Comparison of ENCODE assay signal across 8 cellular contexts in genomic region chr19:18388328-18389094, GRCh38. TPM values are rescaled to one million over a fixed set of nuclear protein-coding genes. Genes with fewer than 3 reads are reported as not detected.
DNase-seq lines count a peak whose midpoint lies in the region; ATAC-seq and TF ChIP-seq lines count a peak whose summit lies in the region.

No MANE protein-coding gene starts in this region.

- H3K27me3 Mint-ChIP-seq in activated naive CD8-positive, alpha-beta T cell treated with anti-CD3 and anti-CD28 coated beads for 36 hours: peaks cover 72% of the 10 kb centered on the region

- 7% methylated on average over 74 of the region's 74 CpGs for WGBS in right cardiac atrium
- 5% methylated on average over 74 of the region's 74 CpGs for WGBS in aorta, 2 donors

- H3K9ac ChIP-seq in Loucy (ENCODE audit: low read depth, low read length, poor library complexity, severe bottlenecking): no peak overlapping the region
- H3K9ac ChIP-seq in rectal smooth muscle tissue (ENCODE audit: low read length): no peak overlapping the region

- intact Hi-C loops in right cardiac atrium (cut with DNase I) (no loop called here), aorta (cut with DNase I) (loop anchor here in 1 of 2 donors (2.0 to 5.0 kb wide), 2 partner anchors 22 to 36 kb away; no protein-coding TSS in a partner anchor)

- H3K9me3 ChIP-seq in Loucy (ENCODE audit: insufficient read depth, low read depth, low read length): no peaks in the 10 kb centered on the region
- H3K9me3 ChIP-seq in right cardiac atrium (ENCODE audit: control insufficient read depth, low read length): no peaks in the 10 kb centered on the region
- H3K9me3 ChIP-seq in aorta (ENCODE audit: control insufficient read depth, low read length): no peaks in the 10 kb centered on the region

- peak overlapping the region; percentile 52 for H3K4me3 Mint-ChIP-seq in activated naive CD8-positive, alpha-beta T cell treated with anti-CD3 and anti-CD28 coated beads for 36 hours

- H3K9me3 Mint-ChIP-seq in activated naive CD8-positive, alpha-beta T cell treated with anti-CD3 and anti-CD28 coated beads for 36 hours: no peaks in the 10 kb centered on the region

- no peaks in the 10 kb centered on the region for H3K36me3 Mint-ChIP-seq in activated naive CD8-positive, alpha-beta T cell treated with anti-CD3 and anti-CD28 coated beads for 36 hours

- peak; percentile 71 for DNase-seq in DMS79 (lab: John Stamatoyannopoulos, UW)
- peak; percentile 56 for DNase-seq in SKM-1 (lab: John Stamatoyannopoulos, UW; ENCODE audit: unreplicated experiment)
- peak; percentile 86 for DNase-seq in activated naive CD8-positive, alpha-beta T cell treated with anti-CD3 and anti-CD28 coated beads for 36 hours
- peak; percentile 81 to 94 (median 94) for DNase-seq in right cardiac atrium
- peak; percentile 92 to 96 for DNase-seq in aorta

- H3K36me3 ChIP-seq in Loucy (ENCODE audit: insufficient read depth, low read length) (no peaks in the 10 kb centered on the region), rectal smooth muscle tissue (ENCODE audit: control insufficient read depth, insufficient read depth, low read length) (no peaks in the 10 kb centered on the region), aorta (ENCODE audit: control insufficient read depth in 1 of 2, insufficient read depth in 2 of 2, low read length in 1 of 2) (no peaks in the 10 kb centered on the region)

- ATAC-seq in GM21619 (IDR thresholded peaks at IDR 0.05; ENCODE audit: unreplicated experiment) (peak; percentile 51), right cardiac atrium (peak; percentile 90), aorta (ENCODE audit: low FRiP score) (peak; percentile 90)

- no peaks in the 10 kb centered on the region for H3K9me2 ChIP-seq in Loucy (replicated peaks; ENCODE audit: low read depth, low read length)

- no peaks in the 10 kb centered on the region for H3F3A ChIP-seq in Loucy (ENCODE audit: low read depth)

- H3K27ac ChIP-seq in right cardiac atrium (ENCODE audit: low read length): no peak overlapping the region
- H3K27ac ChIP-seq in rectal smooth muscle tissue (ENCODE audit: low read depth, low read length): no peak overlapping the region
- H3K27ac ChIP-seq in aorta (ENCODE audit: low read depth in 1 of 2, low read length in 2 of 2): no peak overlapping the region

- peak overlapping the region; percentile 55 for H3K4me2 ChIP-seq in Loucy (ENCODE audit: low read depth, low read length, poor library complexity, severe bottlenecking)

- peaks cover 7% of the 10 kb centered on the region for H3K4me1 Mint-ChIP-seq in activated naive CD8-positive, alpha-beta T cell treated with anti-CD3 and anti-CD28 coated beads for 36 hours

- TF ChIP-seq CTCF in Loucy (conservative IDR thresholded peaks at IDR 0.05; ENCODE audit: low read length): peak; percentile 84

- peak overlapping the region; percentile 76 for H2AFZ ChIP-seq in Loucy (ENCODE audit: low read length)

- no peaks in the 10 kb centered on the region for H3K79me2 ChIP-seq in Loucy (ENCODE audit: insufficient read depth, low read length)

- H4K20me1 ChIP-seq in Loucy (ENCODE audit: insufficient read depth, low read length, poor library complexity, severe bottlenecking): no peaks in the 10 kb centered on the region

- H3K27me3 ChIP-seq in Loucy (ENCODE audit: insufficient read depth, low read length, poor library complexity, severe bottlenecking) (no peaks in the 10 kb centered on the region), right cardiac atrium (ENCODE audit: control insufficient read depth, insufficient read depth) (no peaks in the 10 kb centered on the region), rectal smooth muscle tissue (ENCODE audit: control insufficient read depth, insufficient read depth, low read length) (peaks cover 5% of the 10 kb centered on the region), aorta (ENCODE audit: control insufficient read depth in 1 of 2, insufficient read depth in 2 of 2, low read length in 1 of 2) (peaks cover 0 to 2% of the 10 kb centered on the region in 2 donors)

- peak overlapping the region; percentile 50 for H3K4me3 ChIP-seq in Loucy (ENCODE audit: low read length, poor library complexity, severe bottlenecking)
- no peak overlapping the region for H3K4me3 ChIP-seq in right cardiac atrium (ENCODE audit: low read length)
- H3K4me3 ChIP-seq in rectal smooth muscle tissue (ENCODE audit: low read length): peak overlapping the region; percentile 45
- no peak overlapping the region for H3K4me3 ChIP-seq in aorta (ENCODE audit: low read length in 2 of 2)

- H3K27ac Mint-ChIP-seq in activated naive CD8-positive, alpha-beta T cell treated with anti-CD3 and anti-CD28 coated beads for 36 hours: peak overlapping the region; percentile 56

- H3K4me1 ChIP-seq in Loucy (ENCODE audit: insufficient read depth, low read length, poor library complexity, severe bottlenecking) (no peaks in the 10 kb centered on the region), right cardiac atrium (ENCODE audit: control insufficient read depth, insufficient read depth, low read length) (no peaks in the 10 kb centered on the region), rectal smooth muscle tissue (ENCODE audit: control insufficient read depth, insufficient read depth, low read length) (no peaks in the 10 kb centered on the region), aorta (ENCODE audit: control insufficient read depth in 1 of 2, insufficient read depth in 2 of 2, low read length in 2 of 2) (no peaks in the 10 kb centered on the region)

RNA-seq across cellular contexts. Expression of gene GDF15, which starts 2.6 kb away (rescaled TPM):
- total RNA-seq in activated naive CD8-positive, alpha-beta T cell treated with anti-CD3 and anti-CD28 coated beads for 36 hours: not detected
- under 1 TPM in 3 of 4 donors, not detected in 1; 0.50 to 0.60 (median 0.53) TPM for total RNA-seq in right cardiac atrium
- polyA plus RNA-seq in right cardiac atrium: 0.25 TPM
- total RNA-seq in aorta: 1 to 10 TPM; 4.2 to 9.8 TPM
- 1 to 10 TPM; 2.8 to 3.2 TPM for polyA plus RNA-seq in aorta

RNA-seq across cellular contexts. Expression of gene LRRC25, which starts 8.9 kb away (rescaled TPM):
- total RNA-seq in activated naive CD8-positive, alpha-beta T cell treated with anti-CD3 and anti-CD28 coated beads for 36 hours: not detected
- total RNA-seq in right cardiac atrium (1 to 10 TPM; 3.1 to 4.3 (median 3.7) TPM), aorta (10 to 100 TPM in 1 of 2 donors, 1 to 10 TPM in 1; 7.7 to 15.6 TPM)
- polyA plus RNA-seq in right cardiac atrium (1.5 TPM), aorta (1 to 10 TPM; 2.2 to 7.4 TPM)

RNA-seq across cellular contexts. Expression of gene SSBP4, which starts 30.7 kb away (rescaled TPM):
- 100 to 1,000 TPM in 1 of 2 experiments, 10 to 100 TPM in 1; 96.1 to 101 TPM for total RNA-seq in activated naive CD8-positive, alpha-beta T cell treated with anti-CD3 and anti-CD28 coated beads for 36 hours
- total RNA-seq in right cardiac atrium: 10 to 100 TPM; 32.7 to 40.0 (median 37.8) TPM
- polyA plus RNA-seq in right cardiac atrium: 36.2 TPM
- 10 to 100 TPM; 51.4 to 89.4 TPM for total RNA-seq in aorta
- polyA plus RNA-seq in aorta: 100 to 1,000 TPM in 1 of 2 donors, 10 to 100 TPM in 1; 40.6 to 150 TPM

RNA-seq across cellular contexts. Expression of gene PGPEP1, which starts 48.1 kb away (rescaled TPM):
- total RNA-seq in activated naive CD8-positive, alpha-beta T cell treated with anti-CD3 and anti-CD28 coated beads for 36 hours: 10 to 100 TPM; 15.7 to 17.8 TPM
- 10 to 100 TPM; 31.3 to 42.0 (median 35.0) TPM for total RNA-seq in right cardiac atrium
- 17.4 TPM for polyA plus RNA-seq in right cardiac atrium
- 10 to 100 TPM; 41.5 to 46.9 TPM for total RNA-seq in aorta
- 10 to 100 TPM; 19.2 to 25.3 TPM for polyA plus RNA-seq in aorta

RNA-seq across cellular contexts. Expression of gene ISYNA1, which starts 49.4 kb away (rescaled TPM):
- 10 to 100 TPM; 29.6 to 32.7 TPM for total RNA-seq in activated naive CD8-positive, alpha-beta T cell treated with anti-CD3 and anti-CD28 coated beads for 36 hours
- total RNA-seq in right cardiac atrium (10 to 100 TPM; 36.9 to 55.4 (median 45.3) TPM), aorta (10 to 100 TPM; 42.1 to 86.5 TPM)
- polyA plus RNA-seq in right cardiac atrium (50.7 TPM), aorta (100 to 1,000 TPM in 1 of 2 donors, 10 to 100 TPM in 1; 56.0 to 535 TPM)

Comparison
In these comparisons a context has a peak if more than half of its experiments do, and no peak if none do; other contexts are left out.
1. H3K4me3 ChIP-seq: peak in Loucy (single experiment) and rectal smooth muscle tissue (single experiment); none in right cardiac atrium (single experiment) and aorta (0 of 2).
2. RNA of gene LRRC25, which starts 8.9 kb away (total RNA-seq): 7.7 to 15.6 TPM in aorta and 3.1 to 4.3 TPM in right cardiac atrium; not detected in activated naive CD8-positive, alpha-beta T cell treated with anti-CD3 and anti-CD28 coated beads for 36 hours; every median in the first group is over 4 times any median in the second.
3. Peak in every context shown above with its lines, with median percentiles within 50 percentile points of each other: DNase-seq and ATAC-seq.